Comparison of ENCODE assay signal across 10 cellular contexts in the genomic region with DNA sequence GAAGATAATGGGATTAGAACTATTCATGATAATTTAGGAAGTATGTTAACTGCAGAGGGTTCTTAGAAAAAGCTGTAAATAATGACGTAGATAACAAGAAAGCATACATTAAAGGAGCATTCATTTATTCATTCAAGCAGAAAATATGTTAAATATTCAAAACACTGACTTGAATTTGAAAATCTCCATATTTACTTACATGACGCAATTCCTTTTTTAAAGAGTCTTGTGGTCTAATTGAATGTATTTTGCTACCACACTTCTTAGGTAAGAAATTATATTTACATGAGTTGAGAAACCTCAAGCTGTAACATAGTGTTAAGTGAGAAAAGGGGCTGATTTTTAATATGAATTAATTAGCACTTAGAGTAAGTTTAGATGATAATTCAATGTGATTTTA. TPM values are rescaled to one million over a fixed set of nuclear protein-coding genes. Genes with fewer than 3 reads are reported as not detected.
"Had no signal": no experiment of that assay in that cellular context is flagged by ENCODE, and none has a peak within 500 bp of the region (broad histone marks: within the 10 kb centered on the region; RNA-seq: fewer than 3 reads in every experiment).

No MANE protein-coding gene starts in this region.

- ATAC-seq: HCT116, K562 had no signal

- H3K27ac ChIP-seq: GM23248, HL-60 had no signal

- H3K9me3 ChIP-seq: HAP-1 had no signal

- H3K36me3 ChIP-seq: HAP-1 had no signal

- DNase-seq: GM23248, GOT3, H7, HFFc6, IMR-90 had no signal

- H3K4me3 ChIP-seq: GM23248, HAP-1, K562 had no signal

RNA-seq across cellular contexts. Expression of a gene that starts 38.9 kb away (rescaled TPM):
- total RNA-seq: GM23248, HFFc6, HT1080, IMR-90, K562 had no signal
